Comparison of ENCODE assay signal across 1 cellular context in genomic region chrX:120452131-120452530, GRCh38.
TF ChIP-seq lines count a peak whose summit lies in the region.

No MANE protein-coding gene starts in this region.

TF ChIP-seq in K562, 482 proteins besides CTCF, POLR2A, EP300 and RAD21 (continued from another document):
- TF ChIP-seq ZBTB40 (IDR thresholded peaks at IDR 0.05) (peak; percentile 80), ZBTB40 (CRISPR knock-in tag; IDR thresholded peaks at IDR 0.05) (no peak), TCF7 (IDR thresholded peaks at IDR 0.05; ENCODE audit: borderline replicate concordance) (no peak), MTF1 (CRISPR knock-in tag; IDR thresholded peaks at IDR 0.05; ENCODE audit: borderline replicate concordance) (no peak), ZNF778 (CRISPR knock-in tag; IDR thresholded peaks at IDR 0.05) (no peak), MTA1 (IDR thresholded peaks at IDR 0.05; ENCODE audit: borderline replicate concordance) (no peak), JUND (IDR thresholded peaks at IDR 0.05; ENCODE audit: borderline replicate concordance, low read depth, low read length) (no peak), JUND (tag; IDR thresholded peaks at IDR 0.05; ENCODE audit: borderline replicate concordance, low read depth, low read length) (no peak; the same call in 2 of the 3 replicates), GTF2F1 (IDR thresholded peaks at IDR 0.05; ENCODE audit: low read depth, low read length) (no peak), ATF4 (CRISPR knock-in tag; IDR thresholded peaks at IDR 0.05) (no peak), CTCFL (IDR thresholded peaks at IDR 0.05; ENCODE audit: borderline replicate concordance, insufficient read depth, low read depth, low read length, poor library complexity, severe bottlenecking) (peak; percentile 65), NFIC (IDR thresholded peaks at IDR 0.05) (no peak), TAF15 (IDR thresholded peaks at IDR 0.05; ENCODE audit: low read depth, low read length) (no peak), ESRRA (IDR thresholded peaks at IDR 0.05; ENCODE audit: borderline replicate concordance, low read depth) (no peak), ZNF436 (CRISPR knock-in tag; IDR thresholded peaks at IDR 0.05) (no peak), ARID3A (IDR thresholded peaks at IDR 0.05; ENCODE audit: borderline replicate concordance, low read depth, low read length) (peak; percentile 45; the same call in 1 of the 2 replicates), SRF (CRISPR knock-in tag; IDR thresholded peaks at IDR 0.05) (no peak), MGA (IDR thresholded peaks at IDR 0.05) (no peak), PTBP1 (IDR thresholded peaks at IDR 0.05; ENCODE audit: low read depth, low read length) (no peak), IRF2 (CRISPR knock-in tag; IDR thresholded peaks at IDR 0.05) (no peak), ARID2 (IDR thresholded peaks at IDR 0.05) (no peak), GATA2 (CRISPR knock-in tag; IDR thresholded peaks at IDR 0.05) (0 out of 2 replicates have a peak, but pooled peaks have one; percentile 7), ARNT (IDR thresholded peaks at IDR 0.05) (no peak)
